ENCODE assay signal across 15 cellular contexts in the genomic region with DNA sequence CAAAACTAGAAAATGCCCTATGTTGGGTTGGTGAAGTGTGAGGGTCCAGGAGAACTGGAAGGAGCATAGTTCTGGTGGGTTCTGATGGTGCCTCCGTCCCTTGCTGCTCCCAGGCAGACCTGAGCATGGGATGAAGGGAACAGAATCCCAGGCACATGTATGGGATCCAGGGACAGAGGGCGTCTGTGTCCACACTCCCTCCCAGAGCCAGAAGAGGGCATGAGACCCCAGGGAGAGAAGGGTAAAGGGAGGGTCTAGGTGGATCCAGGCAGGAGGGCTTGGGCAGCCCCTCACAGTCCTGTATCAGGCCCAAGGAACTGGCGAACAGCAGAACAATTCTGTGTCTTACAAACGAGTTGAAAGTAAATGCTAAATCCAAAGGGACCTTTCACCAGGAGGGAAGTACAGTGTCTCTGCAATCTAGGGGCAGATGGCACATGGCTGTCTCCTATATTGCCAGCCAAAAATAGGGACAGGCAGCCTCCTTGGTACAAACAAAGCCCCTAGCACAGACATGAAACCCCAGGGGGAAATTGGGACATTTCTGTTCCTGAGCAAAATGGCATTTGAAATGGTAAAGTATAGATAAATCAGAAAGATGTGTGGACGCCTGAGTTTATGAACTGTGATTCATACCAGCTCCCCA. TPM values are rescaled to one million over a fixed set of nuclear protein-coding genes. Genes with fewer than 3 reads are reported as not detected.
A peak's percentile ranks its signal among the peaks of the same experiment; 100 is the strongest.
DNase-seq lines count a peak whose midpoint lies in the region; ATAC-seq and TF ChIP-seq lines count a peak whose summit lies in the region.
"Had no signal": no experiment of that assay in that cellular context is flagged by ENCODE, and none has a peak within 500 bp of the region (broad histone marks: within the 10 kb centered on the region; RNA-seq: fewer than 3 reads in every experiment).

No MANE protein-coding gene starts in this region.

- H3K27me3 ChIP-seq in endodermal cell (ENCODE audit: control insufficient read depth, insufficient read depth, low read length, poor library complexity, severe bottlenecking), result peaks cover 51% of the 10 kb centered on the region

- no peaks in the 10 kb centered on the region for H3K9me3 ChIP-seq in endodermal cell (ENCODE audit: control insufficient read depth, low read length)
- H3K9me3 ChIP-seq: gastrocnemius medialis had no signal

- H3K9me3 Mint-ChIP-seq in activated naive CD8-positive, alpha-beta T cell treated with anti-CD3 and anti-CD28 coated beads, Interleukin-2, amount 10 ng/mL, durations not matched to agents 7 days and 5 days, result no peaks in the 10 kb centered on the region
- no peaks in the 10 kb centered on the region for H3K9me3 Mint-ChIP-seq in activated naive CD8-positive, alpha-beta T cell treated with anti-CD3 and anti-CD28 coated beads for 36 hours
- no peaks in the 10 kb centered on the region for H3K9me3 Mint-ChIP-seq in endodermal cell
- peaks cover 0 to 2% (median 0%) of the 10 kb centered on the region in 7 donors for H3K9me3 Mint-ChIP-seq in CD14-positive monocyte
- H3K9me3 Mint-ChIP-seq: activated naive CD4-positive, alpha-beta T cell treated with anti-CD3 and anti-CD28 coated beads, Interleukin-2, amount 50 U/mL, for 24 hours; stimulated activated naive CD8-positive, alpha-beta T cell treated with anti-CD3 and anti-CD28 coated beads, Interleukin-15, Interleukin-2, amounts not matched to agents 100 ng/mL and 50 ng/mL, for 24 hours had no signal

- H3K36me3 Mint-ChIP-seq in activated naive CD8-positive, alpha-beta T cell treated with anti-CD3 and anti-CD28 coated beads, Interleukin-2, amount 10 ng/mL, durations not matched to agents 7 days and 5 days, result no peaks in the 10 kb centered on the region
- H3K36me3 Mint-ChIP-seq in activated naive CD8-positive, alpha-beta T cell treated with anti-CD3 and anti-CD28 coated beads for 36 hours, result no peaks in the 10 kb centered on the region
- H3K36me3 Mint-ChIP-seq in endodermal cell (ENCODE audit: low read depth), result no peaks in the 10 kb centered on the region
- no peaks in the 10 kb centered on the region for H3K36me3 Mint-ChIP-seq in CD14-positive monocyte
- H3K36me3 Mint-ChIP-seq: activated naive CD4-positive, alpha-beta T cell treated with anti-CD3 and anti-CD28 coated beads, Interleukin-2, amount 50 U/mL, for 24 hours had no signal

- H3K27ac ChIP-seq in endodermal cell (ENCODE audit: low read depth, low read length), result no peak overlapping the region
- H3K27ac ChIP-seq: gastrocnemius medialis had no signal

- H3K4me3 ChIP-seq in endodermal cell (ENCODE audit: low read length), result no peak overlapping the region
- H3K4me3 ChIP-seq: gastrocnemius medialis had no signal

- H3K9ac ChIP-seq in endodermal cell (ENCODE audit: extremely low read depth, low read length, poor library complexity, severe bottlenecking), result no peak overlapping the region

- DNase-seq in activated naive CD8-positive, alpha-beta T cell treated with anti-CD3 and anti-CD28 coated beads, Interleukin-2, amount 10 ng/mL, durations not matched to agents 7 days and 5 days, result no peak
- DNase-seq in activated naive CD8-positive, alpha-beta T cell treated with anti-CD3 and anti-CD28 coated beads for 36 hours, result no peak
- peak; percentile 86 for DNase-seq in NCI-H2171 (lab: John Stamatoyannopoulos, UW)
- DNase-seq in endodermal cell, result peak; percentile 83
- DNase-seq in CD14-positive monocyte (ENCODE audit: low spot score), result no peak
- DNase-seq in stimulated activated CD4-positive, alpha-beta T cell treated with anti-CD3 and anti-CD28 coated beads, Interleukin-12 subunit alpha, Interleukin-12 subunit beta, amount 100 ng/mL, for 4 hours, result no peak
- DNase-seq: activated CD8-positive, alpha-beta memory T cell treated with anti-CD3 and anti-CD28 coated beads, Interleukin-2, amount 50 U/mL, for 4 hours; AML-193; gastrocnemius medialis had no signal

- H3K4me1 Mint-ChIP-seq in activated naive CD8-positive, alpha-beta T cell treated with anti-CD3 and anti-CD28 coated beads, Interleukin-2, amount 10 ng/mL, durations not matched to agents 7 days and 5 days, result peaks cover 34% of the 10 kb centered on the region
- peaks cover 9% of the 10 kb centered on the region for H3K4me1 Mint-ChIP-seq in activated naive CD8-positive, alpha-beta T cell treated with anti-CD3 and anti-CD28 coated beads for 36 hours
- H3K4me1 Mint-ChIP-seq in endodermal cell (peaks cover 23% of the 10 kb centered on the region), CD14-positive monocyte (peaks cover 13% of the 10 kb centered on the region)

- 51 to 70% methylated on average over 2 to 5 of the region's 5 CpGs for WGBS in endodermal cell (ENCODE audit: insufficient coverage in 1 of 2, insufficient read length in 1 of 2), 2 experiments

- intact Hi-C loops in CD14-positive monocyte (cut with micrococcal nuclease), result no loop called here

- peak; percentile 89 for TF ChIP-seq CTCF in endodermal cell (conservative IDR thresholded peaks at IDR 0.05)
- TF ChIP-seq CTCF in CD14-positive monocyte (IDR thresholded peaks at IDR 0.05), result no peak

- no peak overlapping the region for H3K4me3 Mint-ChIP-seq in activated naive CD8-positive, alpha-beta T cell treated with anti-CD3 and anti-CD28 coated beads, Interleukin-2, amount 10 ng/mL, durations not matched to agents 7 days and 5 days
- H3K4me3 Mint-ChIP-seq in activated naive CD8-positive, alpha-beta T cell treated with anti-CD3 and anti-CD28 coated beads for 36 hours, result no peak overlapping the region
- H3K4me3 Mint-ChIP-seq in endodermal cell, result no peak overlapping the region
- H3K4me3 Mint-ChIP-seq in CD14-positive monocyte, result no peak overlapping the region
- H3K4me3 Mint-ChIP-seq: activated naive CD4-positive, alpha-beta T cell treated with anti-CD3 and anti-CD28 coated beads, Interleukin-2, amount 50 U/mL, for 24 hours; stimulated activated naive CD8-positive, alpha-beta T cell treated with anti-CD3 and anti-CD28 coated beads, Interleukin-15, Interleukin-2, amounts not matched to agents 100 ng/mL and 50 ng/mL, for 24 hours had no signal

- H3K36me3 ChIP-seq in endodermal cell (ENCODE audit: control insufficient read depth, insufficient read depth, low read length), result no peaks in the 10 kb centered on the region
- H3K36me3 ChIP-seq: gastrocnemius medialis had no signal

- H3K4me1 ChIP-seq in endodermal cell (ENCODE audit: control insufficient read depth, insufficient read depth, low read length), result peaks cover 9% of the 10 kb centered on the region
- H3K4me1 ChIP-seq: gastrocnemius medialis had no signal

- peaks cover 17% of the 10 kb centered on the region for H3K27me3 Mint-ChIP-seq in activated naive CD8-positive, alpha-beta T cell treated with anti-CD3 and anti-CD28 coated beads, Interleukin-2, amount 10 ng/mL, durations not matched to agents 7 days and 5 days
- peaks cover 11% of the 10 kb centered on the region for H3K27me3 Mint-ChIP-seq in activated naive CD8-positive, alpha-beta T cell treated with anti-CD3 and anti-CD28 coated beads for 36 hours
- H3K27me3 Mint-ChIP-seq in endodermal cell (ENCODE audit: insufficient read depth), result peaks cover 68% of the 10 kb centered on the region
- peaks cover 5 to 21% (median 7%) of the 10 kb centered on the region in 3 donors for H3K27me3 Mint-ChIP-seq in CD14-positive monocyte (ENCODE audit: low read depth in 3 of 3)
- H3K27me3 Mint-ChIP-seq: activated naive CD4-positive, alpha-beta T cell treated with anti-CD3 and anti-CD28 coated beads, Interleukin-2, amount 50 U/mL, for 24 hours had no signal

- POLR2A ChIA-PET in activated naive CD8-positive, alpha-beta T cell treated with anti-CD3 and anti-CD28 coated beads, Interleukin-2, amount 10 ng/mL, durations not matched to agents 7 days and 5 days (lab: Charles Lee), result no interaction called here

- ATAC-seq in activated naive CD8-positive, alpha-beta T cell treated with anti-CD3 and anti-CD28 coated beads, Interleukin-2, amount 10 ng/mL, durations not matched to agents 7 days and 5 days (ENCODE audit: low read depth), result no peak
- no peak for ATAC-seq in GM19023 (IDR thresholded peaks at IDR 0.05; ENCODE audit: unreplicated experiment)
- no peak for ATAC-seq in GM21786 (IDR thresholded peaks at IDR 0.05; ENCODE audit: unreplicated experiment)
- ATAC-seq: gastrocnemius medialis had no signal

- H3K27ac Mint-ChIP-seq in activated naive CD8-positive, alpha-beta T cell treated with anti-CD3 and anti-CD28 coated beads, Interleukin-2, amount 10 ng/mL, durations not matched to agents 7 days and 5 days, result peak overlapping the region; percentile 86
- no peak overlapping the region for H3K27ac Mint-ChIP-seq in activated naive CD8-positive, alpha-beta T cell treated with anti-CD3 and anti-CD28 coated beads for 36 hours
- no peak overlapping the region for H3K27ac Mint-ChIP-seq in endodermal cell
- no peak overlapping the region for H3K27ac Mint-ChIP-seq in CD14-positive monocyte
- H3K27ac Mint-ChIP-seq: activated naive CD4-positive, alpha-beta T cell treated with anti-CD3 and anti-CD28 coated beads, Interleukin-2, amount 50 U/mL, for 24 hours; stimulated activated naive CD8-positive, alpha-beta T cell treated with anti-CD3 and anti-CD28 coated beads, Interleukin-15, Interleukin-2, amounts not matched to agents 100 ng/mL and 50 ng/mL, for 24 hours had no signal

RNA-seq across cellular contexts. Expression of a gene that starts 2.5 kb away (rescaled TPM):
- total RNA-seq in activated naive CD8-positive, alpha-beta T cell treated with anti-CD3 and anti-CD28 coated beads, Interleukin-2, amount 10 ng/mL, durations not matched to agents 7 days and 5 days, result not detected
- not detected for total RNA-seq in activated naive CD8-positive, alpha-beta T cell treated with anti-CD3 and anti-CD28 coated beads for 36 hours
- total RNA-seq in endodermal cell, result 1 to 10 TPM in 1 of 2 donors, not detected in 1; 1.4 TPM
- 0.25 TPM for polyA plus RNA-seq in endodermal cell (2013, experiment 1 of 2)
- not detected for polyA plus RNA-seq in endodermal cell (2013, experiment 2 of 2)
- not detected for polyA plus RNA-seq in CD14-positive monocyte
- total RNA-seq: gastrocnemius medialis, osteoblast, skeletal muscle tissue had no signal

RNA-seq across cellular contexts. Expression of a gene that starts 16.1 kb away (rescaled TPM):
- not detected for total RNA-seq in activated naive CD8-positive, alpha-beta T cell treated with anti-CD3 and anti-CD28 coated beads, Interleukin-2, amount 10 ng/mL, durations not matched to agents 7 days and 5 days
- total RNA-seq in activated naive CD8-positive, alpha-beta T cell treated with anti-CD3 and anti-CD28 coated beads for 36 hours, result not detected
- not detected for total RNA-seq in endodermal cell
- polyA plus RNA-seq in endodermal cell (2013, experiment 1 of 2), result not detected
- polyA plus RNA-seq in endodermal cell (2013, experiment 2 of 2), result not detected
- polyA plus RNA-seq in CD14-positive monocyte, result not detected
- total RNA-seq: gastrocnemius medialis, osteoblast, skeletal muscle tissue had no signal

RNA-seq across cellular contexts. Expression of a gene that starts 49.8 kb away (rescaled TPM):
- total RNA-seq in activated naive CD8-positive, alpha-beta T cell treated with anti-CD3 and anti-CD28 coated beads, Interleukin-2, amount 10 ng/mL, durations not matched to agents 7 days and 5 days, result not detected
- not detected for total RNA-seq in activated naive CD8-positive, alpha-beta T cell treated with anti-CD3 and anti-CD28 coated beads for 36 hours
- under 1 TPM; 0.24 to 0.26 TPM for total RNA-seq in endodermal cell
- polyA plus RNA-seq in endodermal cell (2013, experiment 1 of 2), result 0.53 TPM
- not detected for polyA plus RNA-seq in endodermal cell (2013, experiment 2 of 2)
- polyA plus RNA-seq in CD14-positive monocyte, result not detected
- total RNA-seq: gastrocnemius medialis, osteoblast, skeletal muscle tissue had no signal

Comparison
In these comparisons a context has a peak if more than half of its experiments do, and no peak if none do; other contexts are left out.
1. DNase-seq: peak in NCI-H2171 (single experiment) and endodermal cell (single experiment); none in activated naive CD8-positive, alpha-beta T cell treated with anti-CD3 and anti-CD28 coated beads, Interleukin-2, amount 10 ng/mL, durations not matched to agents 7 days and 5 days (single experiment), activated naive CD8-positive, alpha-beta T cell treated with anti-CD3 and anti-CD28 coated beads for 36 hours (single experiment), CD14-positive monocyte (single experiment) and stimulated activated CD4-positive, alpha-beta T cell treated with anti-CD3 and anti-CD28 coated beads, Interleukin-12 subunit alpha, Interleukin-12 subunit beta, amount 100 ng/mL, for 4 hours (single experiment).